In the genomic region with DNA sequence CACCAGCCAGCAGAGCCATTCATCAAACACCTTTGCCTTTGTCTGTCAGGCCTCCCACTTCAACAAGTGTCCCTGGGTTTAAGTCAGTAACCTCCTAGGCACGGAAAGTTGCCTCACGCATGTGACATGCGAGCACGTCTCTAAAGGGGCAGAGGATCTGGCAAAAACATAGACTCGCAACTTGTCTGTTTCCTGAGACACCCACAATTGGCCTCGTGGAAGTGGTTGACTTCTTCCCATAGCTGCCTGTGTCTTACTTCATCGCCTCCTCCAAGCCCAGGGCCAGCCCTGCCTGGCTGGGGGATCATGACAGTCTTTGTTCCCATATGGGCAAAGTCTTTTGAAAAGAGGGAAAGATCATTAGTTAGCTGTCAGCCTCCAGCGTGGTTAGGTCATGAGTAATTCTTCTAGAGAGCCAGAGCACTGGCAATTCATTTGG, we compare ENCODE assay signal across 8 cellular contexts. TPM values are rescaled to one million over a fixed set of nuclear protein-coding genes. Genes with fewer than 3 reads are reported as not detected.
DNase-seq lines count a peak whose midpoint lies in the region; ATAC-seq and TF ChIP-seq lines count a peak whose summit lies in the region.

No MANE protein-coding gene starts in this region.

- peak overlapping the region; percentile 52 for H3K27ac ChIP-seq in 22Rv1
- H3K27ac ChIP-seq in epithelial cell of prostate, result peak overlapping the region; percentile 96
- H3K27ac ChIP-seq in naive thymus-derived CD4-positive, alpha-beta T cell (ENCODE audit: low read depth, low read length), result no peak overlapping the region

- no peak overlapping the region for H3K4me3 ChIP-seq in naive thymus-derived CD4-positive, alpha-beta T cell (ENCODE audit: low read length)

- intact Hi-C loops in naive thymus-derived CD4-positive, alpha-beta T cell (cut with micrococcal nuclease), result loop anchor here (1.0 to 5.0 kb wide), 7 partner anchors 11 to 804 kb away; a partner anchor contains a TSS

- H3K36me3 Mint-ChIP-seq in nephron progenitor cell (ENCODE audit: low read depth), result peaks cover 4% of the 10 kb centered on the region
- peaks cover 0 to 1% (median 0%) of the 10 kb centered on the region in 5 donors for H3K36me3 Mint-ChIP-seq in naive thymus-derived CD4-positive, alpha-beta T cell

- peaks cover 71% of the 10 kb centered on the region for H3K4me1 Mint-ChIP-seq in nephron progenitor cell
- peaks cover 11 to 39% (median 16%) of the 10 kb centered on the region in 7 donors for H3K4me1 Mint-ChIP-seq in naive thymus-derived CD4-positive, alpha-beta T cell

- POLR2A ChIA-PET in naive thymus-derived CD4-positive, alpha-beta T cell (lab: Charles Lee), result interaction anchor here (0.6 kb wide), 1 partner anchor 12 kb away, joined by 3 read pairs; no protein-coding TSS in a partner anchor
- POLR2A ChIA-PET in HEK293T (lab: Yijun Ruan, JAX), result no interaction called here

- no peaks in the 10 kb centered on the region for H3K9me3 Mint-ChIP-seq in nephron progenitor cell
- H3K9me3 Mint-ChIP-seq in naive thymus-derived CD4-positive, alpha-beta T cell, result peaks cover 0 to 3% (median 0%) of the 10 kb centered on the region in 11 donors

- H3K27me3 Mint-ChIP-seq in nephron progenitor cell (ENCODE audit: low read depth, poor library complexity), result peaks cover 13% of the 10 kb centered on the region
- peaks cover 0 to 18% (median 14%) of the 10 kb centered on the region in 5 donors for H3K27me3 Mint-ChIP-seq in naive thymus-derived CD4-positive, alpha-beta T cell

- H3K4me3 Mint-ChIP-seq in nephron progenitor cell, result peak overlapping the region; percentile 18
- H3K4me3 Mint-ChIP-seq in naive thymus-derived CD4-positive, alpha-beta T cell, result peak overlapping the region in 1 of 10 donors; percentile 63

- DNase-seq in M059J (ENCODE audit: low read depth) (peak; percentile 94), epithelial cell of prostate (ENCODE audit: low read depth, low spot score) (no peak), nephron progenitor cell (no peak), HEK293T (ENCODE audit: extremely low spot score) (no peak), SIG-M5 treated with dmso at 0.1 percent for 504 hours (lab: John Stamatoyannopoulos, UW; ENCODE audit: unreplicated experiment) (no peak)
- DNase-seq in naive thymus-derived CD4-positive, alpha-beta T cell, result no peak

- peak overlapping the region; percentile 84 for H3K27ac Mint-ChIP-seq in nephron progenitor cell
- peak overlapping the region in 3 of 9 donors; percentile 21 to 70 (median 51) for H3K27ac Mint-ChIP-seq in naive thymus-derived CD4-positive, alpha-beta T cell

- no peaks in the 10 kb centered on the region for H3K27me3 ChIP-seq in naive thymus-derived CD4-positive, alpha-beta T cell (ENCODE audit: control insufficient read depth in 2 of 2, insufficient read depth in 2 of 2, low read length in 2 of 2)

- no peaks in the 10 kb centered on the region for H3K36me3 ChIP-seq in naive thymus-derived CD4-positive, alpha-beta T cell (ENCODE audit: control insufficient read depth in 2 of 3, insufficient read depth in 3 of 3, low read length in 3 of 3)

- TF ChIP-seq CTCF in 22Rv1 (IDR thresholded peaks at IDR 0.05) (no peak), nephron progenitor cell (IDR thresholded peaks at IDR 0.05) (no peak)

- H3K9me3 ChIP-seq in naive thymus-derived CD4-positive, alpha-beta T cell (ENCODE audit: control insufficient read depth in 2 of 3, low read length in 3 of 3), result no peaks in the 10 kb centered on the region

- CTCF ChIA-PET in naive thymus-derived CD4-positive, alpha-beta T cell (lab: Charles Lee), result interaction anchor here (0.7 to 9.6 kb wide), 5 partner anchors 11 to 835 kb away, joined by 3 to 119 read pairs (median 4); no protein-coding TSS in a partner anchor
- CTCF ChIA-PET in HEK293T (lab: Yijun Ruan, JAX), result interaction anchor here (0.5 to 1.9 kb wide), 3 partner anchors 11 to 478 kb away, joined by 3 to 10 read pairs (median 3); no protein-coding TSS in a partner anchor

- H3K4me1 ChIP-seq in naive thymus-derived CD4-positive, alpha-beta T cell (ENCODE audit: control insufficient read depth in 2 of 2, insufficient read depth in 2 of 2, low read length in 2 of 2), result no peaks in the 10 kb centered on the region

- no peak for ATAC-seq in naive thymus-derived CD4-positive, alpha-beta T cell
- ATAC-seq in HG02678 (IDR thresholded peaks at IDR 0.05; ENCODE audit: unreplicated experiment), result no peak

TF ChIP-seq in HEK293T, 16 proteins besides CTCF, POLR2A, EP300 and RAD21:
- TF ChIP-seq BHLHE40 (IDR thresholded peaks at IDR 0.05; ENCODE audit: borderline replicate concordance) (no peak), HDGF (IDR thresholded peaks at IDR 0.05; ENCODE audit: borderline replicate concordance) (no peak), SUZ12 (IDR thresholded peaks at IDR 0.05) (no peak), LEF1 (IDR thresholded peaks at IDR 0.05; ENCODE audit: borderline replicate concordance) (no peak), TARDBP (IDR thresholded peaks at IDR 0.05) (no peak), FOXA1 (IDR thresholded peaks at IDR 0.05) (no peak), ARNT (IDR thresholded peaks at IDR 0.05) (no peak), CTBP1 (IDR thresholded peaks at IDR 0.05; ENCODE audit: borderline replicate concordance) (no peak), FOXM1 (IDR thresholded peaks at IDR 0.05; ENCODE audit: borderline replicate concordance) (no peak), FOXK2 (IDR thresholded peaks at IDR 0.05) (no peak), SP1 (IDR thresholded peaks at IDR 0.05) (no peak), ELF4 (IDR thresholded peaks at IDR 0.05) (no peak), NFRKB (IDR thresholded peaks at IDR 0.05) (no peak), L3MBTL2 (conservative IDR thresholded peaks at IDR 0.05) (no peak), ZNF384 (IDR thresholded peaks at IDR 0.05) (no peak)
- TF ChIP-seq, protein P1, sequence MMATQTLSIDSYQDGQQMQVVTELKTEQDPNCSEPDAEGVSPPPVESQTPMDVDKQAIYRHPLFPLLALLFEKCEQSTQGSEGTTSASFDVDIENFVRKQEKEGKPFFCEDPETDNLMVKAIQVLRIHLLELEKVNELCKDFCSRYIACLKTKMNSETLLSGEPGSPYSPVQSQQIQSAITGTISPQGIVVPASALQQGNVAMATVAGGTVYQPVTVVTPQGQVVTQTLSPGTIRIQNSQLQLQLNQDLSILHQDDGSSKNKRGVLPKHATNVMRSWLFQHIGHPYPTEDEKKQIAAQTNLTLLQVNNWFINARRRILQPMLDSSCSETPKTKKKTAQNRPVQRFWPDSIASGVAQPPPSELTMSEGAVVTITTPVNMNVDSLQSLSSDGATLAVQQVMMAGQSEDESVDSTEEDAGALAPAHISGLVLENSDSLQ (IDR thresholded peaks at IDR 0.05), result no peak

RNA-seq across cellular contexts. Expression of a gene that starts 35.5 kb away (rescaled TPM):
- 34.6 and 38.7 TPM in 2 replicates for total RNA-seq in M059J (2014; rRNA removed; shearing (Covaris generic))
- 10 to 100 TPM; 26.3 to 89.5 (median 55.6) TPM for total RNA-seq in naive thymus-derived CD4-positive, alpha-beta T cell
- 100 to 1,000 TPM; 187 to 205 TPM for polyA plus RNA-seq in naive thymus-derived CD4-positive, alpha-beta T cell
